Comparison of ENCODE assay signal across 20 cellular contexts in genomic region chr3:28150465-28151206, GRCh38.
DNase-seq lines count a peak whose midpoint lies in the region; ATAC-seq and TF ChIP-seq lines count a peak whose summit lies in the region.
"Had no signal": no experiment of that assay in that cellular context is flagged by ENCODE, and none has a peak within 500 bp of the region (broad histone marks: within the 10 kb centered on the region; RNA-seq: fewer than 3 reads in every experiment).

No MANE protein-coding gene starts in this region.

- no peak overlapping the region for H4K91ac ChIP-seq in H9 (ENCODE audit: insufficient read length, low read depth, low read length)

- no peaks in the 10 kb centered on the region for H3K79me2 ChIP-seq in H9 (ENCODE audit: insufficient read depth, low read length)

- H3K9me3 ChIP-seq in H9 (ENCODE audit: control insufficient read depth, low read depth, low read length), result no peaks in the 10 kb centered on the region
- H3K9me3 ChIP-seq: HAP-1 had no signal

- no peak for TF ChIP-seq CTCF in H9 (conservative IDR thresholded peaks at IDR 0.05)

- no peak overlapping the region for H2BK12ac ChIP-seq in H9 (ENCODE audit: insufficient read length, low read depth, low read length)

- no peaks in the 10 kb centered on the region for H3K27me3 Mint-ChIP-seq in H9 (ENCODE audit: low read depth)

- DNase-seq in Right ventricle myocardium superior, result no peak
- no peak for DNase-seq in cardiac septum (ENCODE audit: low spot score)
- peak; percentile 42 for DNase-seq in fibroblast of peridontal ligament (ENCODE audit: extremely low read depth)
- DNase-seq in left colon, result peak in 1 of 2 donors; percentile 40
- no peak for DNase-seq in activated gamma-delta T cell (lab: John Stamatoyannopoulos, UW)
- no peak for DNase-seq in amniotic stem cell (lab: John Stamatoyannopoulos, UW)
- no peak for DNase-seq in H9
- DNase-seq: activated CD4-positive, alpha-beta T cell treated with anti-CD3 and anti-CD28 coated beads, Interleukin-2, amount 50 U/mL, for 1 hour; activated naive CD4-positive, alpha-beta T cell treated with Interleukin-2 at 50 U/mL for 16 hours; anterior cingulate cortex; GDM1; NCI-H1417; SHP77 treated with DMSO at 0.1 percent for 48 hours; stimulated activated CD4-positive, alpha-beta T cell treated with anti-CD3 and anti-CD28 coated beads, Interleukin-1b, Interleukin-23, amount 100 ng/mL, for 48 hours; stimulated activated naive CD8-positive, alpha-beta T cell treated with anti-CD3 and anti-CD28 coated beads, Interleukin-15, Interleukin-2, amounts not matched to agents 100 U/mL and 50 U/mL, for 24 hours had no signal

- H3K9me3 Mint-ChIP-seq in H9, result peaks cover 7 to 10% of the 10 kb centered on the region in 2 experiments; a peak in 4 of 5 replicates

- no peak overlapping the region for H3K9ac ChIP-seq in H9 (ENCODE audit: extremely low read depth, insufficient read length, low read length)

- H2BK5ac ChIP-seq in H9 (ENCODE audit: insufficient read length, low read length), result no peak overlapping the region

- no peak overlapping the region for H3K56ac ChIP-seq in H9 (ENCODE audit: insufficient read length, low read depth, low read length)

- H3K4me3 Mint-ChIP-seq in H9, result no peak overlapping the region
- H3K4me3 Mint-ChIP-seq: T-helper 1 cell treated with Interleukin-12 subunit alpha and Interleukin-12 subunit beta and Interleukin-4 antibody, amounts not matched to agents 30 μg/mL and 1 μg/mL, for 36 hours had no signal

- H4K5ac ChIP-seq in H9 (ENCODE audit: insufficient read length, low read depth, low read length), result no peak overlapping the region

- no peak overlapping the region for H3K4ac ChIP-seq in H9 (ENCODE audit: low read depth, low read length)

- H3K4me1 Mint-ChIP-seq in H9, result no peaks in the 10 kb centered on the region

- H3K27ac Mint-ChIP-seq in H9, result no peak overlapping the region
- H3K27ac Mint-ChIP-seq: T-helper 1 cell treated with Interleukin-12 subunit alpha and Interleukin-12 subunit beta and Interleukin-4 antibody, amounts not matched to agents 30 μg/mL and 1 μg/mL, for 36 hours had no signal

- no peak overlapping the region for H3T11ph ChIP-seq in H9 (ENCODE audit: low read length)

- no peak overlapping the region for H2BK20ac ChIP-seq in H9 (ENCODE audit: low read depth, low read length, poor library complexity, severe bottlenecking)

- no peak overlapping the region for H3K18ac ChIP-seq in H9 (ENCODE audit: insufficient read length, low read depth, low read length)

- intact Hi-C loops in Right ventricle myocardium superior (cut with DNase I), result no loop called here
- intact Hi-C loops in cardiac septum (cut with DNase I), result no loop called here
- intact Hi-C loops in left colon (cut with DNase I, micrococcal nuclease), result no loop called here

- no peak overlapping the region for H3K27ac ChIP-seq in H9 (ENCODE audit: insufficient read length, low read depth, low read length)
- H3K27ac ChIP-seq: A549 had no signal

- H3K4me2 ChIP-seq in H9 (ENCODE audit: insufficient read depth, insufficient read length, low read length), result no peak overlapping the region
- H3K4me2 ChIP-seq: A549 had no signal

- H2AFZ ChIP-seq in H9 (ENCODE audit: low read length), result no peak overlapping the region

- no peak overlapping the region for H2BK120ac ChIP-seq in H9 (ENCODE audit: low read depth, low read length, poor library complexity, severe bottlenecking)

- H3K4me1 ChIP-seq in H9 (ENCODE audit: insufficient read depth, low read length), result no peaks in the 10 kb centered on the region
- H3K4me1 ChIP-seq: A549, HAP-1 had no signal

- H3K36me3 Mint-ChIP-seq in H9 (ENCODE audit: insufficient read depth in 1 of 3, low read depth in 3 of 3), result peaks cover 2 to 8% (median 2%) of the 10 kb centered on the region in 3 experiments; a peak in 4 of 7 replicates

- no peak overlapping the region for H2AK5ac ChIP-seq in H9 (ENCODE audit: insufficient read length, low read length)

- no peaks in the 10 kb centered on the region for H4K20me1 ChIP-seq in H9 (ENCODE audit: control insufficient read depth, insufficient read depth, insufficient read length)

- no peak overlapping the region for H4K8ac ChIP-seq in H9 (replicated peaks; ENCODE audit: insufficient read length, low read depth, low read length)

- H3K23ac ChIP-seq in H9 (ENCODE audit: insufficient read length, low read depth, low read length), result no peak overlapping the region

- no peaks in the 10 kb centered on the region for H3K27me3 ChIP-seq in H9 (ENCODE audit: insufficient read depth, low read length)
- H3K27me3 ChIP-seq: tibial nerve had no signal

- no peak overlapping the region for H3K14ac ChIP-seq in H9 (ENCODE audit: insufficient read depth, low read length)

- no peaks in the 10 kb centered on the region for H3K79me1 ChIP-seq in H9 (ENCODE audit: insufficient read depth, low read depth, low read length, poor library complexity, severe bottlenecking)

- no peak overlapping the region for H2BK15ac ChIP-seq in H9 (ENCODE audit: low read depth, low read length)

- peak; percentile 97 for ATAC-seq in Right ventricle myocardium superior (ENCODE audit: poor library complexity)
- ATAC-seq in left colon, result peak; percentile 89
- no peak for ATAC-seq in HG02852 (IDR thresholded peaks at IDR 0.05; ENCODE audit: unreplicated experiment)
- ATAC-seq: A549; stimulated activated naive CD8-positive, alpha-beta T cell treated with anti-CD3 and anti-CD28 coated beads, Interleukin-15, Interleukin-2, amounts not matched to agents 100 U/mL and 50 U/mL, for 24 hours had no signal

- no peaks in the 10 kb centered on the region for H3K23me2 ChIP-seq in H9 (ENCODE audit: insufficient read length, low read depth, low read length, poor library complexity, severe bottlenecking)
